Comparison of ENCODE assay signal across 8 cellular contexts in genomic region chr4:68375667-68376559, GRCh38. TPM values are rescaled to one million over a fixed set of nuclear protein-coding genes. Genes with fewer than 3 reads are reported as not detected.
A peak's percentile ranks its signal among the peaks of the same experiment; 100 is the strongest.
DNase-seq lines count a peak whose midpoint lies in the region; ATAC-seq and TF ChIP-seq lines count a peak whose summit lies in the region.

No MANE protein-coding gene starts in this region.

- H3K9me2 ChIP-seq in hepatocyte (replicated peaks; ENCODE audit: insufficient read depth): no peaks in the 10 kb centered on the region

- H3K27ac ChIP-seq in hepatocyte (no peak overlapping the region), gastrocnemius medialis (no peak overlapping the region)

- intact Hi-C loops in gastrocnemius medialis (cut with DNase I; ENCODE audit: low total_unique reads): loop anchor here (1.0 kb wide), 1 partner anchor 104 kb away; no protein-coding TSS in a partner anchor

- 15% methylated on average over 19 of the region's 19 CpGs for WGBS in hepatocyte (ENCODE audit: low lambda C conversion rate, missing lambda C conversion rate)

- H3K27me3 ChIP-seq in hepatocyte (no peaks in the 10 kb centered on the region), gastrocnemius medialis (peaks cover 0 to 14% (median 7%) of the 10 kb centered on the region in 3 donors)

- H4K20me1 ChIP-seq in hepatocyte (ENCODE audit: insufficient read depth, poor library complexity, severe bottlenecking): no peaks in the 10 kb centered on the region

- peak overlapping the region; percentile 65 for H2AFZ ChIP-seq in hepatocyte

- H3K4me3 ChIP-seq in hepatocyte: no peak overlapping the region
- H3K4me3 ChIP-seq in gastrocnemius medialis: peak overlapping the region in 1 of 4 donors; percentile 32

- H3K4me1 ChIP-seq in hepatocyte (ENCODE audit: insufficient read depth) (no peaks in the 10 kb centered on the region), gastrocnemius medialis (peaks cover 0 to 4% of the 10 kb centered on the region in 2 donors)

- no peaks in the 10 kb centered on the region for H3K79me2 ChIP-seq in hepatocyte

- TF ChIP-seq CTCF in LNCAP (IDR thresholded peaks at IDR 0.05) (peak; percentile 83), hepatocyte (IDR thresholded peaks at IDR 0.05; ENCODE audit: poor library complexity) (peak; percentile 79), gastrocnemius medialis (IDR thresholded peaks at IDR 0.05 in 4 of 5, conservative IDR thresholded peaks at IDR 0.05 in 1 of 5) (peak; percentile 56 to 83 (median 71))

- H3K36me3 ChIP-seq in hepatocyte (replicated peaks; ENCODE audit: insufficient read depth, low read depth): no peaks in the 10 kb centered on the region
- no peaks in the 10 kb centered on the region for H3K36me3 ChIP-seq in gastrocnemius medialis

- peak overlapping the region; percentile 84 for H3K4me2 ChIP-seq in hepatocyte

- no peak for TF ChIP-seq POLR2A in gastrocnemius medialis (IDR thresholded peaks at IDR 0.05)

- peak; percentile 11 to 23 for DNase-seq in SHP77 (lab: John Stamatoyannopoulos, UW)
- no peak for DNase-seq in SHP77 treated with DMSO at 0.1 percent for 48 hours (lab: John Stamatoyannopoulos, UW)
- peak; percentile 39 for DNase-seq in HCEC 1CT
- DNase-seq in T-helper 1 cell: peak in 4 of 5 donors; percentile 16 to 58 (median 29)
- DNase-seq in astrocyte of the hippocampus (ENCODE audit: low read depth, low spot score): peak; percentile 72
- DNase-seq in hepatocyte (ENCODE audit: low spot score): peak; percentile 74
- DNase-seq in gastrocnemius medialis: peak in 1 of 2 donors; percentile 5

- in situ Hi-C loops in gastrocnemius medialis (cut with MboI; ENCODE audit: low sequenced_read_pairs in 4 of 4): no loop called here

- ATAC-seq in gastrocnemius medialis: peak; percentile 45 to 57

- H3K9me3 ChIP-seq in hepatocyte (ENCODE audit: low read depth) (no peaks in the 10 kb centered on the region), gastrocnemius medialis (no peaks in the 10 kb centered on the region)

RNA-seq across cellular contexts. Expression of gene YTHDC1, which starts 26.0 kb away (rescaled TPM):
- total RNA-seq in hepatocyte: 75.4 and 79.3 TPM in 2 replicates
- polyA plus RNA-seq in hepatocyte: 45.3 and 48.6 TPM in 2 replicates
- 10 to 100 TPM; 28.0 to 73.1 (median 34.9) TPM for total RNA-seq in gastrocnemius medialis
